In the genomic region with DNA sequence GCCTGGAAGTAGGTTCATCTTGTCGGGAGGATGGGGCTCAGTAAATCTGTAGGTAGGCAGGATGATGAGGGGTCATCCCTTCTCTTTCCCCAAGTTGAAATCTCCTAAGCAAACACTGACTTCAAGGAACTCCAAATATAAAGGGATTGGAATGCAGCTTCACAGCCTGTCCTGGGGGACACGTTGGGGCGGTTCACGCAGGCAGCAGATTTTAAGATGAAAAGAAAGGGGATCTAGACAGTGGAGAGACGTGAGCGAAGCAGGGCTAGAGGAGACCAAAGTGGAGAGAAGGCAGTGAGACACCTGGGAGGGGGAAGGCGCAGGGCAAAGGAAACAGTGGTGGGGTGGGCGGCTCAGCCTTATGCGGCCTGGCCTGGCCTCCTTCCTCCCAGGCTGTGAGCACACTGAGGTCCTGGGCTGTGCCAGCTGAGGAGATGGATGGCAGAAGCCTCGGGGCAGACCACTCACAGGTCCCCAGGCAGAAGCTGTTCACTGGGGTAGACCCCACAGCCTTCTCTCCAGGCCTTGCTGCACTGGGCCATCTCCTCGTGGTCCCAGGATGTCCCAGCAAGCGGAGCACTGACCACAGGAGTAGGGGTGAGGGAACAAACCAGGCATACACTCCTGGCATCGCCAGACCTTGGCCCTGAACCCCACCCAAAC, we compare ENCODE assay signal across 1 cellular context.
TF ChIP-seq lines count a peak whose summit lies in the region.

No MANE protein-coding gene starts in this region.

TF ChIP-seq in H1, 55 proteins besides CTCF, POLR2A, EP300 and RAD21:
- no peak for TF ChIP-seq TBP (IDR thresholded peaks at IDR 0.05; ENCODE audit: low read depth, low read length)
